ENCODE assay signal across 28 cellular contexts in the genomic region with DNA sequence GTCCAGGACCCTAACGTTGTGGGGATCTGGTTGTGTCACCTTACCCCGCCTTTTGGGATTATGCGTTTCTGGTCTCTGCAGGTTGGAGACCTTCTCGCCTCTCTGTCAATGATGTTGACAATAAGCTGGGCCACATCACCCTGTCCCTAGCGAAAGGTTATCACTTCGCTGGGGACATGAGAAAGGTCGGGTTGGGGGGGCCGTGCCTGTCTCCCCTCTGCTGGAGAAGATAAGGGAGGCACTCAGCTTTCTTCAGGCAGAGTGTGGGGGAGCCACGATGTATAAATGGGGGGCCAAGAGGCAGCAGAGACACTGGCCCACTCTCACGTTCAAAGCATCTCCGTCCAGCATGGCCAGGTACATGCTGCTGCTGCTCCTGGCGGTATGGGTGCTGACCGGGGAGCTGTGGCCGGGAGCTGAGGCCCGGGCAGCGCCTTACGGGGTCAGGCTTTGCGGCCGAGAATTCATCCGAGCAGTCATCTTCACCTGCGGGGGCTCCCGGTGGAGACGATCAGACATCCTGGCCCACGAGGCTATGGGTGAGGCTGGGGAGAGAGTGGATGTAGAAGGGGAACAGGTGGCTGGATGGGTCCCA. TPM values are rescaled to one million over a fixed set of nuclear protein-coding genes. Genes with fewer than 3 reads are reported as not detected.
DNase-seq lines count a peak whose midpoint lies in the region; ATAC-seq and TF ChIP-seq lines count a peak whose summit lies in the region.
"Had no signal": no experiment of that assay in that cellular context is flagged by ENCODE, and none has a peak within 500 bp of the region (broad histone marks: within the 10 kb centered on the region; RNA-seq: fewer than 3 reads in every experiment).

A gene with protein sequence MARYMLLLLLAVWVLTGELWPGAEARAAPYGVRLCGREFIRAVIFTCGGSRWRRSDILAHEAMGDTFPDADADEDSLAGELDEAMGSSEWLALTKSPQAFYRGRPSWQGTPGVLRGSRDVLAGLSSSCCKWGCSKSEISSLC (plus strand): TSS at position 293 of the 595 bp plus-strand sequence. CDS start 57 bp downstream, at position 350.

- H3K4me1 Mint-ChIP-seq in CD4-positive, alpha-beta T cell (ENCODE audit: low read depth) = peaks cover 41% of the 10 kb centered on the region
- peaks cover 39% of the 10 kb centered on the region for H3K4me1 Mint-ChIP-seq in central memory CD8-positive, alpha-beta T cell

- H3K18ac ChIP-seq in neuronal stem cell (ENCODE audit: low read length) = peak within 1 kb of the TSS; percentile 53

- no peak within 1 kb of the TSS for H4K91ac ChIP-seq in neuronal stem cell (ENCODE audit: low read depth, low read length, poor library complexity)

- H3K79me1 ChIP-seq in neuronal stem cell (ENCODE audit: low read depth, low read length) = no peaks in the 10 kb centered on the region

- H3K23ac ChIP-seq in neuronal stem cell (ENCODE audit: low read depth, low read length, poor library complexity) = peak within 1 kb of the TSS; percentile 37

- H3K27ac Mint-ChIP-seq in CD4-positive, alpha-beta T cell = peak within 1 kb of the TSS; percentile 12
- peak within 1 kb of the TSS; percentile 19 for H3K27ac Mint-ChIP-seq in central memory CD8-positive, alpha-beta T cell (ENCODE audit: low read depth)
- H3K27ac Mint-ChIP-seq: activated CD8-positive, alpha-beta memory T cell treated with anti-CD3 and anti-CD28 coated beads, Interleukin-2, amount 10 ng/mL, durations not matched to agents 7 days and 5 days had no signal

- H3K9me3 Mint-ChIP-seq in CD4-positive, alpha-beta T cell = no peaks in the 10 kb centered on the region
- no peaks in the 10 kb centered on the region for H3K9me3 Mint-ChIP-seq in central memory CD8-positive, alpha-beta T cell
- H3K9me3 Mint-ChIP-seq: activated T-cell treated with anti-CD3 and anti-CD28 coated beads, Interleukin-2, amount 50 U/mL, for 4 hours had no signal

- intact Hi-C loops in CD4-positive, alpha-beta T cell (cut with DNase I, micrococcal nuclease) = no loop called here
- intact Hi-C loops in head of caudate nucleus (cut with DNase I) = no loop called here

- CTCF ChIA-PET in CD4-positive, alpha-beta T cell (lab: Charles Lee) = no interaction called here

- ATAC-seq in CD4-positive, alpha-beta T cell (ENCODE audit: poor library complexity) = no peak
- ATAC-seq in central memory CD8-positive, alpha-beta T cell (replicated peaks; ENCODE audit: extremely low read depth, poor library complexity, severe bottlenecking) = no peak
- no peak for ATAC-seq in HG03342 (IDR thresholded peaks at IDR 0.05; ENCODE audit: unreplicated experiment)
- ATAC-seq: activated CD8-positive, alpha-beta memory T cell treated with anti-CD3 and anti-CD28 coated beads, Interleukin-2, amount 10 ng/mL, durations not matched to agents 7 days and 5 days; activated T-cell treated with anti-CD3 and anti-CD28 coated beads, Interleukin-2, amount 50 U/mL, for 4 hours; esophagus mucosa had no signal

- no peaks in the 10 kb centered on the region for H3K27me3 ChIP-seq in CD4-positive, alpha-beta T cell (ENCODE audit: control insufficient read depth, insufficient read depth, low read length)
- H3K27me3 ChIP-seq in H7 (ENCODE audit: control insufficient read depth, insufficient read depth, low read length) = peaks cover 15% of the 10 kb centered on the region
- H3K27me3 ChIP-seq in neuronal stem cell (ENCODE audit: control insufficient read depth in 3 of 3, insufficient read depth in 3 of 3, low read depth in 1 of 3, low read length in 3 of 3) = peaks cover 0 to 21% (median 13%) of the 10 kb centered on the region in 3 experiments
- H3K27me3 ChIP-seq: transverse colon had no signal

- POLR2A ChIA-PET in CD4-positive, alpha-beta T cell (lab: Charles Lee) = interaction anchor here (0.6 to 2.3 kb wide), 3 partner anchors 21 to 150 kb away, joined by 3 to 13 read pairs (median 3); a partner anchor contains a TSS

- peak within 1 kb of the TSS; percentile 28 for H2BK12ac ChIP-seq in neuronal stem cell (ENCODE audit: low read length)

- no peaks in the 10 kb centered on the region for H3K27me3 Mint-ChIP-seq in CD4-positive, alpha-beta T cell
- H3K27me3 Mint-ChIP-seq in central memory CD8-positive, alpha-beta T cell = no peaks in the 10 kb centered on the region

- H3K14ac ChIP-seq in neuronal stem cell (ENCODE audit: low read length) = peak within 1 kb of the TSS; percentile 47

- H2BK5ac ChIP-seq in neuronal stem cell (ENCODE audit: low read length) = no peak within 1 kb of the TSS

- no peak within 1 kb of the TSS for H3K27ac ChIP-seq in CD4-positive, alpha-beta T cell (ENCODE audit: low read depth, low read length)
- H3K27ac ChIP-seq in neuronal stem cell (replicated peaks; ENCODE audit: low read length) = no peak within 1 kb of the TSS
- H3K27ac ChIP-seq: transverse colon had no signal

- H3K9me3 ChIP-seq in CD4-positive, alpha-beta T cell (ENCODE audit: control insufficient read depth, low read length) = no peaks in the 10 kb centered on the region
- H3K9me3 ChIP-seq in neuronal stem cell (replicated peaks in 1 of 2; ENCODE audit: control insufficient read depth in 2 of 2, insufficient read depth in 1 of 2, low read depth in 1 of 2, low read length in 2 of 2) = no peaks in the 10 kb centered on the region
- H3K9me3 ChIP-seq: HAP-1, transverse colon had no signal

- H3K36me3 ChIP-seq in H7 (replicated peaks; ENCODE audit: control insufficient read depth, insufficient read depth, low read length) (no peaks in the 10 kb centered on the region), neuronal stem cell (replicated peaks in 1 of 2; ENCODE audit: control insufficient read depth in 2 of 2, insufficient read depth in 2 of 2, low read length in 2 of 2) (no peaks in the 10 kb centered on the region)
- H3K36me3 ChIP-seq: HAP-1, transverse colon had no signal

- H3K4me1 ChIP-seq in neuronal stem cell (ENCODE audit: control insufficient read depth in 2 of 2, insufficient read depth in 1 of 2, low read depth in 1 of 2, low read length in 2 of 2) = peaks cover 3 to 5% of the 10 kb centered on the region in 2 donors

- H3K4me3 ChIP-seq in H7 (ENCODE audit: insufficient read depth, low read depth, low read length) = no peak within 1 kb of the TSS
- H3K4me3 ChIP-seq in neuronal stem cell (ENCODE audit: low read length in 2 of 2) = no peak within 1 kb of the TSS
- H3K4me3 ChIP-seq: HAP-1, transverse colon had no signal

- DNase-seq in CD4-positive, alpha-beta T cell = no peak
- DNase-seq in H7 (peak; percentile 49), neuronal stem cell (ENCODE audit: low spot score) (no peak), head of caudate nucleus (no peak), NOMO-1 (lab: John Stamatoyannopoulos, UW; ENCODE audit: unreplicated experiment in 2 of 2) (no peak)
- no peak for DNase-seq in central memory CD8-positive, alpha-beta T cell (ENCODE audit: low spot score in 2 of 2)
- DNase-seq: activated CD4-positive, alpha-beta T cell treated with anti-CD3 and anti-CD28 coated beads, Interleukin-2, amount 50 U/mL, for 1 hour; activated CD8-positive, alpha-beta memory T cell treated with anti-CD3 and anti-CD28 coated beads, Interleukin-2, amount 10 ng/mL, durations not matched to agents 7 days and 5 days; activated T-cell treated with anti-CD3 and anti-CD28 coated beads, Interleukin-2, amount 50 U/mL, for 4 hours; C1 segment of cervical spinal cord; central memory CD4-positive, alpha-beta T cell; foreskin fibroblast; NCI-H446; NCI-H82; stimulated activated CD4-positive, alpha-beta T cell treated with anti-CD3 and anti-CD28 coated beads, Interleukin-15, amount 100 ng/mL, for 24 hours; stimulated activated CD4-positive, alpha-beta T cell treated with anti-CD3 and anti-CD28 coated beads, Interleukin-4, amount 100 ng/mL, for 4 hours; SW 1271; T1000; transverse colon had no signal

- peaks cover 12% of the 10 kb centered on the region for H3K36me3 Mint-ChIP-seq in CD4-positive, alpha-beta T cell (ENCODE audit: low read depth)
- H3K36me3 Mint-ChIP-seq in central memory CD8-positive, alpha-beta T cell (ENCODE audit: insufficient read depth) = peaks cover 16% of the 10 kb centered on the region

- peak within 1 kb of the TSS; percentile 64 for H2AK5ac ChIP-seq in neuronal stem cell (ENCODE audit: low read depth, low read length)

- no peak within 1 kb of the TSS for H3K9ac ChIP-seq in neuronal stem cell (ENCODE audit: low read depth, low read length, poor library complexity)

- no peak within 1 kb of the TSS for H3K4me2 ChIP-seq in neuronal stem cell (ENCODE audit: insufficient read depth, low read length, poor library complexity, severe bottlenecking)

- WGBS in neuronal stem cell (ENCODE audit: extremely low coverage in 2 of 2, insufficient read length in 2 of 2, insufficient replicate concordance in 1 of 2), 2 donors = no CpG with 5 or more reads among the region's 24 CpGs

- H2AFZ ChIP-seq in neuronal stem cell (ENCODE audit: low read length) = peak within 1 kb of the TSS; percentile 26

- H3K4ac ChIP-seq in neuronal stem cell (ENCODE audit: low read length) = no peak within 1 kb of the TSS

- peak within 1 kb of the TSS; percentile 60 for H3K4me3 Mint-ChIP-seq in CD4-positive, alpha-beta T cell
- H3K4me3 Mint-ChIP-seq in central memory CD8-positive, alpha-beta T cell = no peak within 1 kb of the TSS
- H3K4me3 Mint-ChIP-seq: activated CD8-positive, alpha-beta memory T cell treated with anti-CD3 and anti-CD28 coated beads, Interleukin-2, amount 10 ng/mL, durations not matched to agents 7 days and 5 days; activated T-cell treated with anti-CD3 and anti-CD28 coated beads, Interleukin-2, amount 50 U/mL, for 4 hours had no signal

- TF ChIP-seq CTCF in CD4-positive, alpha-beta T cell (IDR thresholded peaks at IDR 0.05) = no peak

- H2BK120ac ChIP-seq in neuronal stem cell (ENCODE audit: low read depth, low read length) = no peak within 1 kb of the TSS

- no peak within 1 kb of the TSS for H2BK15ac ChIP-seq in neuronal stem cell (ENCODE audit: low read length)

- H4K8ac ChIP-seq in neuronal stem cell (ENCODE audit: low read depth, low read length) = no peak within 1 kb of the TSS

RNA-seq across cellular contexts. Expression of the gene that starts here (rescaled TPM):
- not detected for total RNA-seq in CD4-positive, alpha-beta T cell
- not detected in 2 replicates for total RNA-seq in H7 (2014; rRNA removed; shearing (Covaris generic))
- not detected for polyA plus RNA-seq in neuronal stem cell (2013, experiment 1 of 2)
- polyA plus RNA-seq in neuronal stem cell (2013, experiment 2 of 2) = not detected
- total RNA-seq: activated CD8-positive, alpha-beta memory T cell treated with anti-CD3 and anti-CD28 coated beads, Interleukin-2, amount 10 ng/mL, durations not matched to agents 7 days and 5 days; activated T-cell treated with anti-CD3 and anti-CD28 coated beads, Interleukin-2, amount 50 U/mL, for 4 hours; esophagus mucosa; liver; osteocyte; subcutaneous adipose tissue; transverse colon had no signal
- polyA plus RNA-seq: adipose tissue, AG04450, keratinocyte, liver had no signal

Comparison
In these comparisons a context has a peak if more than half of its experiments do, and no peak if none do; other contexts are left out.
1. Peak in DNase-seq in H7; RNA of the gene not detected or under 1 TPM.